ENCODE assay signal across 1 cellular context in genomic region chr20:35116258-35116657, GRCh38.
TF ChIP-seq lines count a peak whose summit lies in the region.

No MANE protein-coding gene starts in this region.

TF ChIP-seq in HepG2, 621 proteins besides CTCF, POLR2A, EP300 and RAD21:
- TF ChIP-seq ZNF10 (CRISPR knock-in tag; IDR thresholded peaks at IDR 0.05; ENCODE audit: borderline replicate concordance, low read depth) (no peak), CEBPZ (IDR thresholded peaks at IDR 0.05; ENCODE audit: low read length) (no peak), REXO4 (CRISPR knock-in tag; IDR thresholded peaks at IDR 0.05; ENCODE audit: borderline replicate concordance) (no peak), NFE2L2 (IDR thresholded peaks at IDR 0.05; ENCODE audit: low read length) (peak; percentile 82), ATF1 (CRISPR knock-in tag; IDR thresholded peaks at IDR 0.05) (no peak), MTF2 (CRISPR knock-in tag; IDR thresholded peaks at IDR 0.05; ENCODE audit: borderline replicate concordance) (no peak), SCMH1 (CRISPR knock-in tag; IDR thresholded peaks at IDR 0.05; ENCODE audit: borderline replicate concordance) (no peak)
TF ChIP-seq in HepG2: peak in this region for 1.
